8 cellular contexts compared by ENCODE assay signal in genomic region chr1:9687876-9688582, GRCh38. TPM values are rescaled to one million over a fixed set of nuclear protein-coding genes. Genes with fewer than 3 reads are reported as not detected.
DNase-seq lines count a peak whose midpoint lies in the region; ATAC-seq and FAIRE-seq lines count a peak whose summit lies in the region.

No MANE protein-coding gene starts in this region.

- H3K4me3 ChIP-seq in mononuclear cell (ENCODE audit: low read length) = peak overlapping the region; percentile 30

- no peak for ATAC-seq in GM21381 (IDR thresholded peaks at IDR 0.05; ENCODE audit: unreplicated experiment)
- no peak for ATAC-seq in HG02884 (IDR thresholded peaks at IDR 0.05; ENCODE audit: unreplicated experiment)

- peaks cover 86% of the 10 kb centered on the region for H3K4me1 ChIP-seq in mononuclear cell (ENCODE audit: insufficient read depth, low read length)

- no peaks in the 10 kb centered on the region for H3K9me3 ChIP-seq in mononuclear cell (ENCODE audit: low read depth, low read length)

- no peaks in the 10 kb centered on the region for H3K27me3 ChIP-seq in mononuclear cell (ENCODE audit: insufficient read depth, low read length)

- DNase-seq in activated CD8-positive, alpha-beta memory T cell treated with anti-CD3 and anti-CD28 coated beads, Interleukin-2, amount 50 U/mL, for 48 hours = peak; percentile 64
- DNase-seq in activated CD8-positive, alpha-beta memory T cell treated with anti-CD3 and anti-CD28 coated beads for 24 hours = no peak
- DNase-seq in NCI-H69 (lab: John Stamatoyannopoulos, UW) (peak; percentile 27), dermis blood vessel endothelial cell (peak; percentile 31), GM19239 (ENCODE audit: insufficient read length, low spot score) (no peak)

- FAIRE-seq in GM19239 (lab: Jason Lieb, UNC) = no peak

RNA-seq across cellular contexts. Expression of gene PIK3CD, which starts 36.5 kb away (rescaled TPM):
- total RNA-seq in dermis blood vessel endothelial cell = 4.1 and 4.5 TPM in 2 replicates
- 126 TPM for total RNA-seq in mononuclear cell

Comparison
In these comparisons a context has a peak if more than half of its experiments do, and no peak if none do; other contexts are left out.
1. DNase-seq: peak in activated CD8-positive, alpha-beta memory T cell treated with anti-CD3 and anti-CD28 coated beads, Interleukin-2, amount 50 U/mL, for 48 hours (single experiment), NCI-H69 (single experiment) and dermis blood vessel endothelial cell (single experiment); none in activated CD8-positive, alpha-beta memory T cell treated with anti-CD3 and anti-CD28 coated beads for 24 hours (single experiment) and GM19239 (single experiment).
2. RNA of gene PIK3CD, which starts 36.5 kb away (total RNA-seq): 126 TPM in mononuclear cell (single experiment); 4.1 to 4.5 TPM in dermis blood vessel endothelial cell; every median in the first group is over 10 times any median in the second.